ENCODE assay signal across 1 cellular context in the genomic region with DNA sequence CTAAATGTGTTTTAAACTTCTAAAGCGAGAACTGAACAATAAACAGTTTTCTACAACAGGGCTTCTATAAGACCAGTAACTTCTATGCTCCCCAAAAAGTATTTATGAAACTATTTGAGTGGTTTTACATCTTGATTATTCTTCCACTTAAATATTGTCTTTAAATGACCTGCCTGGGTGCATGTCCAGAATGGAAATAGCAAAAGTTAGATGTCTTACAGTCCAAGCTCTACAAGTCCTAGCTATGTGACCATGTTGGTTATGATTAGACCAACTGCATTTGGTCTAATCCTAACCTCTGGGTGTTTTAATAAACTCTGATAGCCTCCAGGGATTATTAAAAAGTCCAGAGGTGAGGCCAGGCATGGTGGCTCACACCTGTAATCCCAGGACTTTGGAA.
TF ChIP-seq lines count a peak whose summit lies in the region.

No MANE protein-coding gene starts in this region.

TF ChIP-seq in IMR-90, 13 proteins besides CTCF, POLR2A, EP300 and RAD21 (continued from another document):
- TF ChIP-seq MXI1 (IDR thresholded peaks at IDR 0.05; ENCODE audit: borderline replicate concordance, low read depth, low read length) (no peak), CHD1 (IDR thresholded peaks at IDR 0.05; ENCODE audit: low read depth, low read length) (no peak)
TF ChIP-seq in IMR-90: peak in this region for 0.
